In the genomic region with DNA sequence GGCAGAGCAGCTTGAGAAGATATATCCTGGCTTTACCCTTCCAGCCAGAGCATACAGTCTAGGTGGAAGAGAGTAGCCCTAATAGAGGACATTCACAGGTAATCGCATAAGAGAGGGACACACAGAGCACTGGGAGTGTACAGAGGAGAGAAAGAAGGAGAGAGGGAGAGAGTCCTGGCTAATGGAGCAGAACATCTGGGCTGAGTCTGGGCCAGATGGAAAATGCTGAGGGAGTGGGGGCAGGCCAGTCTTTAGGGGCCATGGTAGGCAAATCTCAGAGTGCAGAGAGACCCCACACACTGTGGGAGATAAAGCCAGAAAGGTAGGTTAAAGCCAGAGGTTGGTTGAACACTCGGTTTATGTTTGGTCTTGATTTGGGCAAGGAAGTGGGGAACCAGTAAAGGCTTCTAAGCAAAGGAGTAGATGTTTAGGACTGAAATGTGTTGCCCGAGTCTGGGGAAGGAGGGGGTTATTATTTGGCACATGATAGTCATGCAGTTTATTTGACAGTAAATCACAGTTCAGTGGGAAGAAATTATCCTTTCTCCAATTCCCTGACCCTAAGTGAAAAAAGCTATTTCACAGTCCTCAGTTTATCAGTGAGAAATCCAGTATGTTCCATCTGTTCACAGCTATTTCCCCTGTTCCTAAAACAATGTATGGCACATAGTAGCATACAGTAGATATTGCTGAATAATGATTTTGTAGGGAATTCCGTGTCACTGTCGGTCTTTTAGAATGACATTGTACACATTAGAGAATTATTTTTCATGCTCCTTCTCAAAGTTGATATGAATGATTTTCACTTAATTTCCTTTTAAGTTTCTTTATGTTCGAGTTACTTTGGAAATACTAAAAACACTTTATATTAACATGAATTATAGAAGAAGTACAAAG, we compare ENCODE assay signal across 9 cellular contexts. TPM values are rescaled to one million over a fixed set of nuclear protein-coding genes. Genes with fewer than 3 reads are reported as not detected.
DNase-seq lines count a peak whose midpoint lies in the region; ATAC-seq, FAIRE-seq and TF ChIP-seq lines count a peak whose summit lies in the region.
"Had no signal": no experiment of that assay in that cellular context is flagged by ENCODE, and none has a peak within 500 bp of the region (broad histone marks: within the 10 kb centered on the region; RNA-seq: fewer than 3 reads in every experiment).

No MANE protein-coding gene starts in this region.

- H3K79me2 ChIP-seq in mammary epithelial cell (ENCODE audit: insufficient read depth, low read length) = no peaks in the 10 kb centered on the region

- H3K27me3 ChIP-seq in lower lobe of right lung (ENCODE audit: low read depth) (no peaks in the 10 kb centered on the region), stomach smooth muscle (ENCODE audit: control insufficient read depth in 1 of 2, insufficient read depth in 2 of 2, low read length in 2 of 2) (no peaks in the 10 kb centered on the region), mammary epithelial cell (ENCODE audit: insufficient read depth, low read length) (no peaks in the 10 kb centered on the region)

- no peaks in the 10 kb centered on the region for H3K9me3 Mint-ChIP-seq in HFFc6

- no peaks in the 10 kb centered on the region for H3K27me3 Mint-ChIP-seq in HFFc6 (ENCODE audit: insufficient read depth)

- peaks cover 30% of the 10 kb centered on the region for H3K36me3 ChIP-seq in lower lobe of right lung
- peaks cover 0 to 2% of the 10 kb centered on the region in 2 donors for H3K36me3 ChIP-seq in stomach smooth muscle (ENCODE audit: control insufficient read depth in 2 of 2, insufficient read depth in 2 of 2, low read length in 2 of 2)
- no peaks in the 10 kb centered on the region for H3K36me3 ChIP-seq in mammary epithelial cell (ENCODE audit: insufficient read depth, low read length)

- no TSS peak for BruUV-seq in mammary epithelial cell (replicated peaks; lab: Mats Ljungman, UMichigan)

- peak overlapping the region; percentile 72 for H3K4me3 Mint-ChIP-seq in HFFc6

- peaks cover 83% of the 10 kb centered on the region for H3K4me1 Mint-ChIP-seq in HFFc6 (ENCODE audit: low read depth)

- no peaks in the 10 kb centered on the region for H4K20me1 ChIP-seq in mammary epithelial cell (ENCODE audit: insufficient read depth, low read length)

- ATAC-seq in lower lobe of right lung = peak in 1 of 2 donors; percentile 12
- no peak for ATAC-seq in HG03095 (IDR thresholded peaks at IDR 0.05; ENCODE audit: unreplicated experiment)
- no peak for ATAC-seq in GM21529 (IDR thresholded peaks at IDR 0.05; ENCODE audit: unreplicated experiment)

- peaks cover 45% of the 10 kb centered on the region for H3K4me1 ChIP-seq in lower lobe of right lung
- H3K4me1 ChIP-seq in stomach smooth muscle (ENCODE audit: control insufficient read depth, insufficient read depth, low read length) = peaks cover 35% of the 10 kb centered on the region
- H3K4me1 ChIP-seq in mammary epithelial cell (ENCODE audit: insufficient read depth, low read length) = peaks cover 22% of the 10 kb centered on the region

- no peak overlapping the region for H2AFZ ChIP-seq in mammary epithelial cell (ENCODE audit: low read depth, low read length)

- 97% methylated on average over 6 of the region's 6 CpGs for WGBS in mammary epithelial cell (ENCODE audit: low coverage, missing lambda C conversion rate)

- H3K27ac Mint-ChIP-seq in HFFc6 = peak overlapping the region; percentile 90

- FAIRE-seq in urothelium cell line (lab: Jason Lieb, UNC) = no peak

- in situ Hi-C loops in mammary epithelial cell (cut with MboI; ENCODE audit: low sequenced_read_pairs in 2 of 2) = no loop called here

- CTCF ChIA-PET in mammary epithelial cell (lab: Charles Lee; ENCODE audit: low non-redundant PET) = no interaction called here

- DNase-seq in HFFc6 = no peak
- DNase-seq in caudate nucleus (lab: John Stamatoyannopoulos, UW) = peak in 3 of 61 donors; percentile 9 to 15 (median 11)
- no peak for DNase-seq in lower lobe of right lung
- no peak for DNase-seq in mammary epithelial cell
- no peak for DNase-seq in urothelium cell line (ENCODE audit: low spot score)
- DNase-seq: activated effector memory CD4-positive, alpha-beta T cell treated with anti-CD3 and anti-CD28 coated beads, Interleukin-2, amount 50 U/mL, for 16 hours had no signal

- intact Hi-C loops in lower lobe of right lung (cut with DNase I) (no loop called here), mammary epithelial cell (cut with micrococcal nuclease) (no loop called here)

- no peak overlapping the region for H3K4me2 ChIP-seq in mammary epithelial cell (ENCODE audit: insufficient read depth, low read depth, low read length)

- dilution Hi-C loops in mammary epithelial cell (cut with HindIII; ENCODE audit: low sequenced_read_pairs) = no loop called here

- no peak overlapping the region for H3K4me3 ChIP-seq in lower lobe of right lung
- peak overlapping the region; percentile 2 to 22 for H3K4me3 ChIP-seq in stomach smooth muscle (ENCODE audit: low read length in 2 of 2)
- H3K4me3 ChIP-seq in mammary epithelial cell (replicated peaks in 1 of 3; ENCODE audit: insufficient read depth in 1 of 3, low read depth in 2 of 3, low read length in 3 of 3) = no peak overlapping the region

- peak overlapping the region in 1 of 2 donors; percentile 2 for H3K9ac ChIP-seq in stomach smooth muscle (ENCODE audit: low read length in 2 of 2)
- no peak overlapping the region for H3K9ac ChIP-seq in mammary epithelial cell (ENCODE audit: insufficient read depth, low read length)

- H3K9me3 ChIP-seq in lower lobe of right lung = no peaks in the 10 kb centered on the region
- no peaks in the 10 kb centered on the region for H3K9me3 ChIP-seq in stomach smooth muscle (ENCODE audit: control insufficient read depth in 2 of 2, low read length in 2 of 2)
- no peaks in the 10 kb centered on the region for H3K9me3 ChIP-seq in mammary epithelial cell (replicated peaks; ENCODE audit: insufficient read depth, low read length)

- no peak for TF ChIP-seq CTCF in HFFc6 (IDR thresholded peaks at IDR 0.05)
- no peak for TF ChIP-seq CTCF in lower lobe of right lung (IDR thresholded peaks at IDR 0.05)
- no peak for TF ChIP-seq CTCF in mammary epithelial cell (conservative IDR thresholded peaks at IDR 0.05 in 1 of 2, IDR thresholded peaks at IDR 0.05 in 1 of 2; ENCODE audit: extremely low read depth in 1 of 2, insufficient read depth in 1 of 2, low read depth in 1 of 2, low read length in 2 of 2)

- H3K36me3 Mint-ChIP-seq in HFFc6 (ENCODE audit: low read depth) = peaks cover 11% of the 10 kb centered on the region

- peak overlapping the region; percentile 97 for H3K27ac ChIP-seq in caudate nucleus (ENCODE audit: low read depth, low read length)
- peak overlapping the region; percentile 64 for H3K27ac ChIP-seq in lower lobe of right lung
- peak overlapping the region; percentile 50 for H3K27ac ChIP-seq in stomach smooth muscle (ENCODE audit: low read length)
- no peak overlapping the region for H3K27ac ChIP-seq in mammary epithelial cell (ENCODE audit: insufficient read depth, low read depth, low read length)

RNA-seq across cellular contexts. Expression of gene PDHB, which starts 45.7 kb away (rescaled TPM):
- total RNA-seq in HFFc6 (2021; fragmentation: NEBNext Ultra II Directional; extraction: Animal tissue kit (Norgen Biotek cat#: 25700)) = 10 to 100 TPM; 85.6 to 95.7 (median 92.3) TPM
- total RNA-seq in lower lobe of right lung = 47.7 TPM
- total RNA-seq in mammary epithelial cell = 10 to 100 TPM; 43.2 to 44.9 TPM
- polyA plus RNA-seq in mammary epithelial cell = 53.1 TPM
- polyA minus RNA-seq in mammary epithelial cell = 15.9 TPM

RNA-seq across cellular contexts. Expression of gene PXK, which starts 55.2 kb away (rescaled TPM):
- total RNA-seq in HFFc6 (2021; fragmentation: NEBNext Ultra II Directional; extraction: Animal tissue kit (Norgen Biotek cat#: 25700)) = 10 to 100 TPM; 16.3 to 25.1 (median 21.1) TPM
- 23.7 TPM for total RNA-seq in lower lobe of right lung
- 10 to 100 TPM; 39.6 to 42.2 TPM for total RNA-seq in mammary epithelial cell
- polyA plus RNA-seq in mammary epithelial cell = 12.4 TPM
- polyA minus RNA-seq in mammary epithelial cell = 6.9 TPM

Comparison
In these comparisons a context has a peak if more than half of its experiments do, and no peak if none do; other contexts are left out.
1. H3K4me3 ChIP-seq: peak in stomach smooth muscle (2 of 2); none in lower lobe of right lung (single experiment) and mammary epithelial cell (0 of 3).